ENCODE assay signal across 8 cellular contexts in the genomic region with DNA sequence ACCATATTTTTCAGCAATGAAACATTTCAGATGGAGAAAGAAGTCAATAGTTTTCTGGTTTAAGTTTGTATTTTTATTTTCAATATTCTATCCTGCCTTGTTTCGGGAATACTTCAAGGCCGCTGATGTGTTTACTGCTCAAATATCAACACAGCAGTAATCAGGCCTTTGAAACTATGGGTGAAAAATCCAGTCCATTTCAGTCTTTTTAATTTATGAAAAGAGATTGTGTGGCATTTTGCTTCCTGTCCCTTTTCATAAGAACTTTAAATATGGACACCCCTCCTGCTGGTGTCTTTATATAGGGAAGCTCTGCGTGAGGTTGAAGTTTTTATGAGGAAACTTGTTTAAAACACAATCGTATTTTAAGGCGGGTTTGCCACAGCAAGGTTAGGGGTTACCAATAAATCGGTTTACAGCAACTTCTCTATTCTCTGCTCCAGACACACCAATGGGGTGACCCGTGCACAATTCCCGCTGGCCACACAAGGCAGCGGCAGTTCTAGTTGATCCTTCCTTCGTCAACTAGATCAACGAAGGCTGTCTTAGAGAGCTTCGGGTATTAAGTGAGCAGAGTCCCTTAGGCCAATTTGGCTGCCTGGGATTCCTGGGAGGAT. TPM values are rescaled to one million over a fixed set of nuclear protein-coding genes. Genes with fewer than 3 reads are reported as not detected.
A peak's percentile ranks its signal among the peaks of the same experiment; 100 is the strongest.
DNase-seq lines count a peak whose midpoint lies in the region; ATAC-seq and TF ChIP-seq lines count a peak whose summit lies in the region.

No MANE protein-coding gene starts in this region.

- peak overlapping the region; percentile 35 for H3K27ac Mint-ChIP-seq in Calu3 (ENCODE audit: unreplicated experiment)

- no peaks in the 10 kb centered on the region for H3K9me3 ChIP-seq in ovary

- H3K27me3 ChIP-seq in ovary, result no peaks in the 10 kb centered on the region

- H3K4me3 ChIP-seq in ovary, result peak overlapping the region; percentile 93

- ATAC-seq in SK-N-SH treated with all-trans-retinoic acid at 6 μM for 48 hours (peak; percentile 10), HG03432 (IDR thresholded peaks at IDR 0.05; ENCODE audit: unreplicated experiment) (no peak), HG03039 (IDR thresholded peaks at IDR 0.05; ENCODE audit: unreplicated experiment) (no peak)

- no peaks in the 10 kb centered on the region for H3K27me3 Mint-ChIP-seq in Calu3 (ENCODE audit: unreplicated experiment)

- DNase-seq in Calu3 (no peak), head of caudate nucleus (peak in 24 of 42 donors; percentile 14 to 61 (median 32)), ovary (peak; percentile 24 to 50 (median 36)), activated gamma-delta T cell treated with Interleukin-2 at 50 U/mL for 16 hours (no peak)
- DNase-seq in activated CD4-positive, CD25-positive, alpha-beta regulatory T cell treated with anti-CD3 and anti-CD28 coated beads, Interleukin-2, amount 50 U/mL, for 72 hours, result no peak

- TF ChIP-seq CTCF in Calu3 (IDR thresholded peaks at IDR 0.05; ENCODE audit: unreplicated experiment) (no peak), ovary (IDR thresholded peaks at IDR 0.05) (peak in 1 of 3 donors; percentile 6)

- H3K36me3 Mint-ChIP-seq in Calu3 (ENCODE audit: insufficient read depth, unreplicated experiment), result peaks cover 34% of the 10 kb centered on the region

- H3K4me1 Mint-ChIP-seq in Calu3 (ENCODE audit: low read depth, unreplicated experiment), result peaks cover 22% of the 10 kb centered on the region

- no peaks in the 10 kb centered on the region for H3K9me3 Mint-ChIP-seq in Calu3 (ENCODE audit: low read depth, unreplicated experiment)

- no peak for TF ChIP-seq EP300 in ovary (IDR thresholded peaks at IDR 0.05)

- no TSS peak for BruUV-seq in Calu3 (replicated peaks; lab: Mats Ljungman, UMichigan)

- intact Hi-C loops in Calu3 (cut with micrococcal nuclease; ENCODE audit: unreplicated experiment), result no loop called here
- intact Hi-C loops in head of caudate nucleus (cut with DNase I), result loop anchor here (5.0 to 10.0 kb wide), 2 partner anchors 62 to 150 kb away; no protein-coding TSS in a partner anchor
- intact Hi-C loops in ovary (cut with DNase I), result no loop called here

- H3K4me1 ChIP-seq in ovary (ENCODE audit: insufficient read depth), result peaks cover 5% of the 10 kb centered on the region

- 13 to 33% (median 20%) methylated on average over 12 of the region's 12 CpGs for WGBS in ovary, 3 donors

- TF ChIP-seq POLR2A in ovary (IDR thresholded peaks at IDR 0.05), result no peak

- CTCF ChIA-PET in Calu3 (lab: Charles Lee), result interaction anchor here (1.0 to 1.4 kb wide), 2 partner anchors 10 to 23 kb away, joined by 3 read pairs; no protein-coding TSS in a partner anchor

- peak overlapping the region; percentile 72 to 94 for H3K27ac ChIP-seq in ovary

- no peaks in the 10 kb centered on the region for H3K36me3 ChIP-seq in ovary

- H3K4me3 Mint-ChIP-seq in Calu3 (ENCODE audit: low read depth, unreplicated experiment), result peak overlapping the region; percentile 99

TF ChIP-seq in SK-N-SH treated with all-trans-retinoic acid at 6 μM for 48 hours, 23 proteins besides CTCF, POLR2A, EP300 and RAD21:
- no peak for TF ChIP-seq TCF4 (CRISPR knock-in tag; IDR thresholded peaks at IDR 0.05; ENCODE audit: borderline replicate concordance)
- no peak for TF ChIP-seq CSDC2 (CRISPR knock-in tag; IDR thresholded peaks at IDR 0.05)
- no peak for TF ChIP-seq PATZ1 (CRISPR knock-in tag; IDR thresholded peaks at IDR 0.05; ENCODE audit: borderline replicate concordance)
TF ChIP-seq in SK-N-SH treated with all-trans-retinoic acid at 6 μM for 48 hours: peak in this region for 0.

RNA-seq across cellular contexts. Expression of gene TANC1, which starts 1.2 kb away (rescaled TPM):
- total RNA-seq in Calu3 (2022), result 41.2 and 43.3 TPM in 2 replicates
- 10 to 100 TPM; 23.2 to 39.2 (median 25.9) TPM for total RNA-seq in ovary
- polyA plus RNA-seq in ovary, result 10 to 100 TPM; 12.2 to 17.0 TPM

Comparison
In these comparisons a context has a peak if more than half of its experiments do, and no peak if none do; other contexts are left out.
1. DNase-seq: peak in head of caudate nucleus (24 of 42) and ovary (5 of 5); none in Calu3 (single experiment), activated gamma-delta T cell treated with Interleukin-2 at 50 U/mL for 16 hours (single experiment) and activated CD4-positive, CD25-positive, alpha-beta regulatory T cell treated with anti-CD3 and anti-CD28 coated beads, Interleukin-2, amount 50 U/mL, for 72 hours (single experiment).